Comparison of ENCODE assay signal across 25 cellular contexts in genomic region chr6:4553387-4553786, GRCh38.
"Had no signal": no experiment of that assay in that cellular context is flagged by ENCODE, and none has a peak within 500 bp of the region (broad histone marks: within the 10 kb centered on the region; RNA-seq: fewer than 3 reads in every experiment).

No MANE protein-coding gene starts in this region.

- H3K27ac ChIP-seq: coronary artery, epithelial cell of prostate, foreskin keratinocyte, lower lobe of right lung, right lobe of liver, tibial artery, VCaP had no signal

- H3K9me3 Mint-ChIP-seq: activated CD8-positive, alpha-beta T cell treated with anti-CD3 and anti-CD28 coated beads for 36 hours; activated naive CD4-positive, alpha-beta T cell treated with anti-CD3 and anti-CD28 coated beads for 36 hours; activated T-cell treated with anti-CD3 and anti-CD28 coated beads, Interleukin-2, amount 50 U/mL, for 24 hours; neural crest cell; stimulated activated naive CD8-positive, alpha-beta T cell treated with anti-CD3 and anti-CD28 coated beads, Interleukin-15, Interleukin-2, amounts not matched to agents 100 ng/mL and 50 ng/mL, for 24 hours; T-helper 2 cell treated with Interferon-gamma antibody and Interleukin-4, amounts not matched to agents 5 μg/mL and 100 μg/mL, for 36 hours had no signal

- H3K9ac ChIP-seq: SK-N-SH had no signal

- H3K4me1 ChIP-seq: foreskin keratinocyte, lower lobe of right lung, right lobe of liver, tibial artery had no signal

- H3K4me3 Mint-ChIP-seq: activated CD8-positive, alpha-beta T cell treated with anti-CD3 and anti-CD28 coated beads for 36 hours; activated naive CD4-positive, alpha-beta T cell treated with anti-CD3 and anti-CD28 coated beads for 36 hours; activated T-cell treated with anti-CD3 and anti-CD28 coated beads, Interleukin-2, amount 50 U/mL, for 24 hours; neural crest cell; stimulated activated naive CD8-positive, alpha-beta T cell treated with anti-CD3 and anti-CD28 coated beads, Interleukin-15, Interleukin-2, amounts not matched to agents 100 ng/mL and 50 ng/mL, for 24 hours; T-helper 2 cell treated with Interferon-gamma antibody and Interleukin-4, amounts not matched to agents 5 μg/mL and 100 μg/mL, for 36 hours had no signal

- H3K4me2 ChIP-seq: SK-N-SH had no signal

- H3K36me3 ChIP-seq: lower lobe of right lung, right lobe of liver, tibial artery had no signal

- ATAC-seq: activated CD4-positive, CD25-positive, alpha-beta regulatory T cell treated with anti-CD3 and anti-CD28 coated beads, Interleukin-2, amount 50 U/mL, for 24 hours; activated CD8-positive, alpha-beta T cell treated with anti-CD3 and anti-CD28 coated beads for 36 hours; foreskin keratinocyte; left lobe of liver; lower lobe of right lung; mucosa of descending colon; right lobe of liver had no signal

- H3K27ac Mint-ChIP-seq: activated CD8-positive, alpha-beta T cell treated with anti-CD3 and anti-CD28 coated beads for 36 hours; activated naive CD4-positive, alpha-beta T cell treated with anti-CD3 and anti-CD28 coated beads for 36 hours; activated T-cell treated with anti-CD3 and anti-CD28 coated beads, Interleukin-2, amount 50 U/mL, for 24 hours; stimulated activated naive CD8-positive, alpha-beta T cell treated with anti-CD3 and anti-CD28 coated beads, Interleukin-15, Interleukin-2, amounts not matched to agents 100 ng/mL and 50 ng/mL, for 24 hours; T-helper 2 cell treated with Interferon-gamma antibody and Interleukin-4, amounts not matched to agents 5 μg/mL and 100 μg/mL, for 36 hours had no signal

- H3K4me3 ChIP-seq: coronary artery, lower lobe of right lung, mucosa of descending colon, right lobe of liver, tibial artery had no signal

- H3K9me3 ChIP-seq: lower lobe of right lung, mucosa of descending colon, right lobe of liver, SK-N-SH, tibial artery had no signal

- DNase-seq: activated CD8-positive, alpha-beta T cell treated with anti-CD3 and anti-CD28 coated beads for 36 hours; activated naive CD4-positive, alpha-beta T cell treated with anti-CD3 and anti-CD28 coated beads for 36 hours; activated T-cell treated with anti-CD3 and anti-CD28 coated beads, Interleukin-2, amount 50 U/mL, for 24 hours; amygdala; cerebellar nuclear complex; foreskin keratinocyte; kidney; lower lobe of right lung; mesendoderm; mucosa of descending colon; posterior cingulate gyrus; right lobe of liver; SK-N-SH; small intestine; stimulated activated CD4-positive, alpha-beta T cell treated with anti-CD3 and anti-CD28 coated beads, Interleukin-4, amount 100 ng/mL, for 1 hour; substantia nigra; tibial artery had no signal

- H3K4me1 Mint-ChIP-seq: neural crest cell had no signal

- H3K27me3 ChIP-seq: foreskin keratinocyte, right lobe of liver had no signal
